In genomic region chr4:86898562-86898961, GRCh38 we compare ENCODE assay signal across 13 cellular contexts. TPM values are rescaled to one million over a fixed set of nuclear protein-coding genes. Genes with fewer than 3 reads are reported as not detected.
DNase-seq lines count a peak whose midpoint lies in the region; TF ChIP-seq lines count a peak whose summit lies in the region.
"Had no signal": no experiment of that assay in that cellular context is flagged by ENCODE, and none has a peak within 500 bp of the region (broad histone marks: within the 10 kb centered on the region; RNA-seq: fewer than 3 reads in every experiment).

No MANE protein-coding gene starts in this region.

- DNase-seq in ACHN = peak; percentile 20
- DNase-seq in RWPE1 (ENCODE audit: low spot score) = no peak
- DNase-seq in fibroblast of villous mesenchyme (ENCODE audit: low read depth) = no peak
- no peak for DNase-seq in NCI-H446 treated with DMSO at 0.1 percent for 48 hours (lab: John Stamatoyannopoulos, UW)
- no peak for DNase-seq in foreskin melanocyte
- no peak for DNase-seq in amniotic stem cell (lab: John Stamatoyannopoulos, UW)
- DNase-seq in SK-N-DZ (ENCODE audit: low spot score) = no peak
- DNase-seq: immature natural killer cell, NCI-H524 treated with DMSO at 0.1 percent for 48 hours had no signal

- POLR2A ChIA-PET in RWPE1 (lab: Yijun Ruan, JAX; ENCODE audit: low non-redundant PET) = no interaction called here

- in situ Hi-C loops in ACHN (cut with HindIII; ENCODE audit: low pct_ligation_motif_present, low pct_unique_long_range_greater_than_20kb, low sequenced_read_pairs) = no loop called here

- TF ChIP-seq CTCF in GM12873 (IDR thresholded peaks at IDR 0.05; ENCODE audit: insufficient read depth, low read depth, low read length, missing control alignments) (peak; percentile 29), RWPE1 (conservative IDR thresholded peaks at IDR 0.05; ENCODE audit: low read depth) (peak; percentile 36; the same call in 1 of the 2 replicates), fibroblast of villous mesenchyme (IDR thresholded peaks at IDR 0.05; ENCODE audit: insufficient read depth, low read depth, low read length) (peak; percentile 19)

- no peak overlapping the region for H3K4me3 ChIP-seq in fibroblast of villous mesenchyme (ENCODE audit: low read depth, low read length)

- H3K27ac ChIP-seq in RWPE1 = no peak overlapping the region
- H3K27ac ChIP-seq: parathyroid adenoma had no signal

- CTCF ChIA-PET in RWPE1 (lab: Yijun Ruan, JAX) = interaction anchor here (0.6 to 0.7 kb wide), 3 partner anchors 359 to 1449 kb away, joined by 5 to 8 read pairs (median 5); no protein-coding TSS in a partner anchor

RNA-seq across cellular contexts. Expression of gene C4orf36, which starts 6.3 kb away (rescaled TPM):
- 0.64 and 1.3 TPM in 2 replicates for total RNA-seq in fibroblast of villous mesenchyme
- 0.19 and 1.4 TPM in 2 replicates for polyA plus RNA-seq in SK-N-DZ (2014; cell fraction: cytosol; rRNA removed)
- polyA plus RNA-seq in SK-N-DZ (2014; cell fraction: nucleus; rRNA removed) = 0.52 TPM in 1 of 2 replicates, not detected in the other
- total RNA-seq: activated T-helper 2 cell treated with anti-CD3 and anti-CD28 coated beads, Interferon-gamma antibody, Interleukin-2, Interleukin-4, amounts not matched to agents 10 μg/mL and 5 μg/mL and 100 μg/mL, durations not matched to agents 14 hours and 24 hours and 36 hours had no signal

RNA-seq across cellular contexts. Expression of gene AFF1, which starts 36.2 kb away (rescaled TPM):
- total RNA-seq in fibroblast of villous mesenchyme = 19.0 and 34.1 TPM in 2 replicates
- 4.8 and 5.3 TPM in 2 replicates for polyA plus RNA-seq in SK-N-DZ (2014; cell fraction: cytosol; rRNA removed)
- polyA plus RNA-seq in SK-N-DZ (2014; cell fraction: nucleus; rRNA removed) = 6.0 and 7.0 TPM in 2 replicates

RNA-seq across cellular contexts. Expression of gene SLC10A6, which starts 49.4 kb away (rescaled TPM):
- total RNA-seq in fibroblast of villous mesenchyme = under 0.01 TPM in 1 of 2 replicates, not detected in the other
- polyA plus RNA-seq in SK-N-DZ (2014; cell fraction: cytosol; rRNA removed) = not detected in 2 replicates
- not detected in 2 replicates for polyA plus RNA-seq in SK-N-DZ (2014; cell fraction: nucleus; rRNA removed)
- total RNA-seq: activated T-helper 2 cell treated with anti-CD3 and anti-CD28 coated beads, Interferon-gamma antibody, Interleukin-2, Interleukin-4, amounts not matched to agents 10 μg/mL and 5 μg/mL and 100 μg/mL, durations not matched to agents 14 hours and 24 hours and 36 hours; urinary bladder had no signal
- polyA plus RNA-seq: immature natural killer cell had no signal
